13 cellular contexts compared by ENCODE assay signal in the genomic region with DNA sequence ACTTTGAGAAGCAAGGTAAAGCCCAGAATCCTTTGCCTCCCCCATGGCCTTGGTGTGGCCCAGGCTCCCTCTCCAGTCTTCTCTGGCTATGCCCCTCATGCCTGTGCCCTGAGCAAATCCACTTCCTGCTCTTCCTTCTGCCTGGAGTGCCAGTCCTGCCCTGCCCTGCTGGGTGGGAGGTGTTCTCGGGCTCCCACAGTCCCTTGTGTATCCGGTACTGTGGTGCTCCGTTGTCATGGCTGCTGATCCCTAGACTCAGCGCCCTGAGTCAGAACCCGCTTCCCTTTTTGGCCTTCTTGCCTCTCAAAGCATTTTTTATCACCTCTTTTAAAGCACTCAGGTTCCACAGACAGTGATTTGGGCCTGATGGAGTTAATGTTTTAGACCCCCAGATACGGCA. TPM values are rescaled to one million over a fixed set of nuclear protein-coding genes. Genes with fewer than 3 reads are reported as not detected.
DNase-seq lines count a peak whose midpoint lies in the region; ATAC-seq and TF ChIP-seq lines count a peak whose summit lies in the region.
"Had no signal": no experiment of that assay in that cellular context is flagged by ENCODE, and none has a peak within 500 bp of the region (broad histone marks: within the 10 kb centered on the region; RNA-seq: fewer than 3 reads in every experiment).

No MANE protein-coding gene starts in this region.

- H2AK5ac ChIP-seq in IMR-90 (ENCODE audit: low read depth, low read length), result no peak overlapping the region

- CTCF ChIA-PET in IMR-90 (lab: Yijun Ruan, JAX), result no interaction called here

- H3K79me1 ChIP-seq in IMR-90 (ENCODE audit: low read depth in 1 of 2, low read length in 2 of 2), result no peaks in the 10 kb centered on the region

- no peak for ATAC-seq in IMR-90 (ENCODE audit: low read depth)
- peak; percentile 91 for ATAC-seq in memory B cell (ENCODE audit: low read depth)
- ATAC-seq in GM21825 (IDR thresholded peaks at IDR 0.05; ENCODE audit: unreplicated experiment), result no peak
- no peak for ATAC-seq in GM18517 (IDR thresholded peaks at IDR 0.05; ENCODE audit: unreplicated experiment)

- no peak for TF ChIP-seq CTCF in DOHH2 (IDR thresholded peaks at IDR 0.05; ENCODE audit: low read depth, low read length, poor library complexity, severe bottlenecking)
- TF ChIP-seq CTCF in IMR-90 (conservative IDR thresholded peaks at IDR 0.05; ENCODE audit: low read depth, low read length), result no peak
- no peak for TF ChIP-seq CTCF in hepatocyte (IDR thresholded peaks at IDR 0.05; ENCODE audit: poor library complexity)

- H3K4me3 Mint-ChIP-seq in activated naive CD8-positive, alpha-beta T cell treated with anti-CD3 and anti-CD28 coated beads for 36 hours, result no peak overlapping the region
- no peak overlapping the region for H3K4me3 Mint-ChIP-seq in memory B cell
- H3K4me3 Mint-ChIP-seq: type B pancreatic cell had no signal

- H2AFZ ChIP-seq in IMR-90 (replicated peaks; ENCODE audit: low read length, poor library complexity) (peak overlapping the region; percentile 2), hepatocyte (no peak overlapping the region)

- H3F3A ChIP-seq in DOHH2 (ENCODE audit: control insufficient read depth, insufficient read depth), result no peaks in the 10 kb centered on the region; the same call in 1 of the 2 replicates

- WGBS in IMR-90 (ENCODE audit: extremely low coverage in 2 of 2, insufficient read length in 1 of 2), 2 experiments, result no CpG with 5 or more reads among the region's 6 CpGs
- WGBS in hepatocyte (ENCODE audit: low lambda C conversion rate, missing lambda C conversion rate), result 74% methylated on average over 6 of the region's 6 CpGs

- H3K14ac ChIP-seq in IMR-90 (replicated peaks; ENCODE audit: low read depth, low read length), result no peak overlapping the region

- dilution Hi-C loops in IMR-90 (cut with HindIII; ENCODE audit: low sequenced_read_pairs, unreplicated experiment), result no loop called here

- no peaks in the 10 kb centered on the region for H3K9me3 Mint-ChIP-seq in activated naive CD8-positive, alpha-beta T cell treated with anti-CD3 and anti-CD28 coated beads for 36 hours
- no peaks in the 10 kb centered on the region for H3K9me3 Mint-ChIP-seq in memory B cell
- H3K9me3 Mint-ChIP-seq: type B pancreatic cell had no signal

- peaks cover 12% of the 10 kb centered on the region for H3K4me1 Mint-ChIP-seq in activated naive CD8-positive, alpha-beta T cell treated with anti-CD3 and anti-CD28 coated beads for 36 hours
- H3K4me1 Mint-ChIP-seq in memory B cell, result peaks cover 8% of the 10 kb centered on the region

- intact Hi-C loops in IMR-90 (cut with micrococcal nuclease), result no loop called here

- no TSS peak for BruUV-seq in IMR-90 (replicated peaks; lab: Mats Ljungman, UMichigan)

- H3K36me3 ChIP-seq in DOHH2 (ENCODE audit: control insufficient read depth, low read length), result no peaks in the 10 kb centered on the region
- no peaks in the 10 kb centered on the region for H3K36me3 ChIP-seq in IMR-90 (ENCODE audit: control insufficient read depth, insufficient read depth, low read length)
- no peaks in the 10 kb centered on the region for H3K36me3 ChIP-seq in hepatocyte (replicated peaks; ENCODE audit: insufficient read depth, low read depth)
- H3K36me3 ChIP-seq: Peyer's patch had no signal

- no peaks in the 10 kb centered on the region for H3K9me2 ChIP-seq in DOHH2 (replicated peaks; ENCODE audit: control insufficient read depth, low read length)
- H3K9me2 ChIP-seq in hepatocyte (replicated peaks; ENCODE audit: insufficient read depth), result no peaks in the 10 kb centered on the region

- no peak overlapping the region for H4K91ac ChIP-seq in IMR-90 (ENCODE audit: insufficient read depth, low read depth, low read length)

- H2AK9ac ChIP-seq in IMR-90 (replicated peaks; ENCODE audit: low read depth, low read length, poor library complexity), result no peak overlapping the region

- no peak overlapping the region for H3K23ac ChIP-seq in IMR-90 (ENCODE audit: low read depth, low read length)

- H3K36me3 Mint-ChIP-seq in activated naive CD8-positive, alpha-beta T cell treated with anti-CD3 and anti-CD28 coated beads for 36 hours, result no peaks in the 10 kb centered on the region
- no peaks in the 10 kb centered on the region for H3K36me3 Mint-ChIP-seq in memory B cell
- H3K36me3 Mint-ChIP-seq: type B pancreatic cell had no signal

- H4K20me1 ChIP-seq in DOHH2 (ENCODE audit: control insufficient read depth, insufficient read depth, low read depth, low read length) (no peaks in the 10 kb centered on the region), IMR-90 (ENCODE audit: insufficient read depth, low read length) (no peaks in the 10 kb centered on the region), hepatocyte (ENCODE audit: insufficient read depth, poor library complexity, severe bottlenecking) (no peaks in the 10 kb centered on the region)

- no peak overlapping the region for H4K8ac ChIP-seq in IMR-90 (ENCODE audit: low read depth in 2 of 2, low read length in 2 of 2)

- no peak overlapping the region for H3K4ac ChIP-seq in IMR-90 (ENCODE audit: low read depth, low read length)

- H2BK20ac ChIP-seq in IMR-90 (ENCODE audit: low read depth, low read length), result no peak overlapping the region

- H3K4me1 ChIP-seq in DOHH2 (ENCODE audit: control insufficient read depth, low read length) (peaks cover 39% of the 10 kb centered on the region), IMR-90 (ENCODE audit: control insufficient read depth, insufficient read depth, low read length) (peaks cover 10% of the 10 kb centered on the region; the same call in 1 of the 2 replicates), hepatocyte (ENCODE audit: insufficient read depth) (no peaks in the 10 kb centered on the region)
- H3K4me1 ChIP-seq: Peyer's patch had no signal

- peak overlapping the region; percentile 70 for H3K27ac Mint-ChIP-seq in activated naive CD8-positive, alpha-beta T cell treated with anti-CD3 and anti-CD28 coated beads for 36 hours
- peak overlapping the region; percentile 66 for H3K27ac Mint-ChIP-seq in memory B cell
- H3K27ac Mint-ChIP-seq: type B pancreatic cell had no signal

- no peak overlapping the region for H2BK5ac ChIP-seq in IMR-90 (ENCODE audit: low read depth, low read length, poor library complexity, severe bottlenecking)

- TF ChIP-seq POLR2A in IMR-90 (IDR thresholded peaks at IDR 0.05; ENCODE audit: low read depth, low read length), result no peak

- H3K4me2 ChIP-seq in DOHH2 (ENCODE audit: low read length), result peak overlapping the region; percentile 44
- no peak overlapping the region for H3K4me2 ChIP-seq in IMR-90 (ENCODE audit: low read depth, low read length)
- H3K4me2 ChIP-seq in hepatocyte, result no peak overlapping the region

- no peak overlapping the region for H3K9ac ChIP-seq in IMR-90 (ENCODE audit: low read depth, low read length)

- in situ Hi-C loops in IMR-90 (cut with MboI; ENCODE audit: low sequenced_read_pairs), result no loop called here

- H2BK15ac ChIP-seq in IMR-90 (ENCODE audit: low read depth, low read length), result no peak overlapping the region

- H3K27ac ChIP-seq in DOHH2 (ENCODE audit: low read depth, low read length) (no peak overlapping the region; the same call in 1 of the 2 replicates), IMR-90 (ENCODE audit: insufficient read depth, low read length) (no peak overlapping the region), hepatocyte (no peak overlapping the region)
- H3K27ac ChIP-seq: Peyer's patch had no signal

- H4K5ac ChIP-seq in IMR-90 (ENCODE audit: low read depth, low read length), result no peak overlapping the region

- TF ChIP-seq RAD21 in IMR-90 (IDR thresholded peaks at IDR 0.05; ENCODE audit: low read length), result no peak

- no peak overlapping the region for H2BK120ac ChIP-seq in IMR-90 (ENCODE audit: low read depth, low read length)

- no peaks in the 10 kb centered on the region for H3K27me3 Mint-ChIP-seq in activated naive CD8-positive, alpha-beta T cell treated with anti-CD3 and anti-CD28 coated beads for 36 hours
- H3K27me3 Mint-ChIP-seq in memory B cell, result no peaks in the 10 kb centered on the region

- H3K27me3 ChIP-seq in DOHH2 (ENCODE audit: control insufficient read depth, low read length) (no peaks in the 10 kb centered on the region; the same call in 1 of the 2 replicates), IMR-90 (ENCODE audit: control insufficient read depth, insufficient read depth, low read length) (no peaks in the 10 kb centered on the region; the same call in 1 of the 2 replicates), hepatocyte (no peaks in the 10 kb centered on the region)
- H3K27me3 ChIP-seq: Peyer's patch had no signal

- no peak overlapping the region for H3K56ac ChIP-seq in IMR-90 (ENCODE audit: extremely low read depth, insufficient read depth, low read length)

- no peak overlapping the region for H3K18ac ChIP-seq in IMR-90 (ENCODE audit: low read depth, low read length)

- no peak overlapping the region for H3K4me3 ChIP-seq in DOHH2 (ENCODE audit: low read length)
- no peak overlapping the region for H3K4me3 ChIP-seq in IMR-90 (ENCODE audit: insufficient read depth, low read depth, low read length)
- no peak overlapping the region for H3K4me3 ChIP-seq in hepatocyte
- H3K4me3 ChIP-seq: Peyer's patch had no signal

- no peaks in the 10 kb centered on the region for H3K9me3 ChIP-seq in DOHH2 (ENCODE audit: control insufficient read depth, insufficient read depth, low read length)
- no peaks in the 10 kb centered on the region for H3K9me3 ChIP-seq in IMR-90 (ENCODE audit: control insufficient read depth, insufficient read depth, low read length)
- no peaks in the 10 kb centered on the region for H3K9me3 ChIP-seq in hepatocyte (ENCODE audit: low read depth)
- H3K9me3 ChIP-seq: Peyer's patch had no signal

- DNase-seq in IMR-90, result no peak
- DNase-seq in activated naive CD8-positive, alpha-beta T cell treated with anti-CD3 and anti-CD28 coated beads for 36 hours, result no peak
- no peak for DNase-seq in memory B cell (ENCODE audit: low spot score in 2 of 2)
- no peak for DNase-seq in AG20443 (ENCODE audit: low spot score)
- no peak for DNase-seq in hepatocyte (ENCODE audit: low spot score)
- DNase-seq: activated CD4-positive, alpha-beta T cell treated with anti-CD3 and anti-CD28 coated beads, Interleukin-2, amount 50 U/mL, for 1 hour; DMS 273 treated with DMSO at 0.1 percent for 48 hours; foreskin fibroblast; Peyer's patch had no signal

- H3K9me1 ChIP-seq in IMR-90 (ENCODE audit: insufficient read depth, low read length), result no peaks in the 10 kb centered on the region; the same call in 1 of the 2 replicates

- H3K79me2 ChIP-seq in DOHH2 (ENCODE audit: control insufficient read depth, low read length), result no peaks in the 10 kb centered on the region
- H3K79me2 ChIP-seq in hepatocyte, result no peaks in the 10 kb centered on the region

- POLR2A ChIA-PET in IMR-90 (lab: Charles Lee; ENCODE audit: unreplicated experiment), result no interaction called here

RNA-seq across cellular contexts. Expression of a gene that starts 29.4 kb away (rescaled TPM):
- total RNA-seq in IMR-90 (2012; rRNA removed) (0.83 and 1.4 TPM in 2 replicates), hepatocyte (9.9 and 14.7 TPM in 2 replicates)
- polyA plus RNA-seq in IMR-90 (2012; rRNA removed) (12.6 and 13.2 TPM in 2 replicates), hepatocyte (12.1 and 13.4 TPM in 2 replicates)
- 10.8 and 17.1 TPM in 2 replicates for polyA plus RNA-seq in IMR-90 (2012; cell fraction: cytosol; rRNA removed)
- 42.6 and 102 TPM in 2 replicates for polyA plus RNA-seq in IMR-90 (2012; cell fraction: nucleus; rRNA removed; ENCODE audit: low replicate concordance)
- under 1 TPM; 0.10 to 0.21 TPM for total RNA-seq in activated naive CD8-positive, alpha-beta T cell treated with anti-CD3 and anti-CD28 coated beads for 36 hours

RNA-seq across cellular contexts. Expression of a gene that starts 32.0 kb away (rescaled TPM):
- total RNA-seq in IMR-90 (2012; rRNA removed) (217 and 485 TPM in 2 replicates), hepatocyte (381 and 436 TPM in 2 replicates)
- polyA plus RNA-seq in IMR-90 (2012; rRNA removed) (354 and 392 TPM in 2 replicates), hepatocyte (340 and 358 TPM in 2 replicates)
- polyA plus RNA-seq in IMR-90 (2012; cell fraction: cytosol; rRNA removed), result 33.6 and 79.5 TPM in 2 replicates
- 6.7 and 91.3 TPM in 2 replicates for polyA plus RNA-seq in IMR-90 (2012; cell fraction: nucleus; rRNA removed; ENCODE audit: low replicate concordance)
- total RNA-seq in activated naive CD8-positive, alpha-beta T cell treated with anti-CD3 and anti-CD28 coated beads for 36 hours, result 100 to 1,000 TPM; 275 to 293 TPM
